ENCODE assay signal across 9 cellular contexts in genomic region chr10:67306588-67307205, GRCh38.
DNase-seq lines count a peak whose midpoint lies in the region; ATAC-seq, FAIRE-seq and TF ChIP-seq lines count a peak whose summit lies in the region.
"Had no signal": no experiment of that assay in that cellular context is flagged by ENCODE, and none has a peak within 500 bp of the region (broad histone marks: within the 10 kb centered on the region; RNA-seq: fewer than 3 reads in every experiment).

No MANE protein-coding gene starts in this region.

- ATAC-seq in Right ventricle myocardium inferior (no peak), Right ventricle myocardium superior (ENCODE audit: poor library complexity) (no peak)

- POLR2A ChIA-PET in activated CD4-positive, alpha-beta memory T cell treated with anti-CD3 and anti-CD28 coated beads for 36 hours (lab: Charles Lee), result no interaction called here

- H3K4me1 Mint-ChIP-seq in activated CD4-positive, alpha-beta memory T cell treated with anti-CD3 and anti-CD28 coated beads for 36 hours (ENCODE audit: low read depth), result no peaks in the 10 kb centered on the region
- H3K4me1 Mint-ChIP-seq: activated B cell treated with CpG ODN at 0.5 μM for 24 hours had no signal

- TF ChIP-seq CTCF in cardiac muscle cell (IDR thresholded peaks at IDR 0.05; ENCODE audit: low read depth, low read length) (peak; percentile 46), fibroblast of villous mesenchyme (IDR thresholded peaks at IDR 0.05; ENCODE audit: insufficient read depth, low read depth, low read length) (peak; percentile 45)

- no peaks in the 10 kb centered on the region for H3K36me3 Mint-ChIP-seq in activated CD4-positive, alpha-beta memory T cell treated with anti-CD3 and anti-CD28 coated beads for 36 hours

- no peak overlapping the region for H3K27ac ChIP-seq in cardiac muscle cell

- no peaks in the 10 kb centered on the region for H3K4me1 ChIP-seq in cardiac muscle cell (ENCODE audit: low read depth)

- no peak overlapping the region for H3K27ac Mint-ChIP-seq in activated CD4-positive, alpha-beta memory T cell treated with anti-CD3 and anti-CD28 coated beads for 36 hours
- H3K27ac Mint-ChIP-seq: activated B cell treated with CpG ODN at 0.5 μM for 24 hours had no signal

- no peak for FAIRE-seq in urothelium cell line (lab: Jason Lieb, UNC)

- no peak overlapping the region for H3K4me3 Mint-ChIP-seq in activated CD4-positive, alpha-beta memory T cell treated with anti-CD3 and anti-CD28 coated beads for 36 hours
- H3K4me3 Mint-ChIP-seq: activated B cell treated with CpG ODN at 0.5 μM for 24 hours had no signal

- H3K9me3 ChIP-seq in cardiac muscle cell (ENCODE audit: low read depth), result no peaks in the 10 kb centered on the region

- no peaks in the 10 kb centered on the region for H3K27me3 Mint-ChIP-seq in activated CD4-positive, alpha-beta memory T cell treated with anti-CD3 and anti-CD28 coated beads for 36 hours
- H3K27me3 Mint-ChIP-seq: activated B cell treated with CpG ODN at 0.5 μM for 24 hours had no signal

- no peaks in the 10 kb centered on the region for H3K27me3 ChIP-seq in cardiac muscle cell

- DNase-seq in cardiac muscle cell (ENCODE audit: low read depth in 1 of 2, low spot score in 1 of 2), result peak; percentile 14 to 32
- no peak for DNase-seq in Right ventricle myocardium inferior (ENCODE audit: missing footprints)
- DNase-seq in NCI-H82 treated with DMSO at 0.1 percent for 48 hours (lab: John Stamatoyannopoulos, UW; ENCODE audit: unreplicated experiment), result peak; percentile 9
- DNase-seq in fibroblast of villous mesenchyme (ENCODE audit: low read depth), result peak; percentile 3
- DNase-seq in urothelium cell line (ENCODE audit: low spot score), result peak; percentile 44
- no peak for DNase-seq in activated CD4-positive, alpha-beta memory T cell treated with anti-CD3 and anti-CD28 coated beads for 36 hours
- no peak for DNase-seq in Right ventricle myocardium superior
- DNase-seq in NCI-H1930 (lab: John Stamatoyannopoulos, UW), result no peak
- DNase-seq: activated B cell treated with CpG ODN at 0.5 μM for 24 hours had no signal

- no peaks in the 10 kb centered on the region for H3K36me3 ChIP-seq in cardiac muscle cell

- peaks cover 7% of the 10 kb centered on the region for H3K9me3 Mint-ChIP-seq in activated CD4-positive, alpha-beta memory T cell treated with anti-CD3 and anti-CD28 coated beads for 36 hours

- intact Hi-C loops in Right ventricle myocardium inferior (cut with DNase I), result no loop called here
- intact Hi-C loops in activated CD4-positive, alpha-beta memory T cell treated with anti-CD3 and anti-CD28 coated beads for 36 hours (cut with micrococcal nuclease), result loop anchor here (5.0 kb wide), 1 partner anchor 216 kb away; no protein-coding TSS in a partner anchor
- intact Hi-C loops in Right ventricle myocardium superior (cut with DNase I), result no loop called here

- CTCF ChIA-PET in activated CD4-positive, alpha-beta memory T cell treated with anti-CD3 and anti-CD28 coated beads for 36 hours (lab: Charles Lee), result interaction anchor here (0.6 to 2.0 kb wide), 5 partner anchors 12 to 381 kb away, joined by 3 to 6 read pairs (median 4); partner anchors contain the start of gene LRRTM3

- H3K4me3 ChIP-seq in cardiac muscle cell, result no peak overlapping the region
- H3K4me3 ChIP-seq in fibroblast of villous mesenchyme (ENCODE audit: low read depth, low read length), result no peak overlapping the region

Comparison
In these comparisons a context has a peak if more than half of its experiments do, and no peak if none do; other contexts are left out.
1. DNase-seq: peak in cardiac muscle cell (2 of 2), NCI-H82 treated with DMSO at 0.1 percent for 48 hours (single experiment), fibroblast of villous mesenchyme (single experiment) and urothelium cell line (single experiment); none in Right ventricle myocardium inferior (single experiment), activated CD4-positive, alpha-beta memory T cell treated with anti-CD3 and anti-CD28 coated beads for 36 hours (single experiment), Right ventricle myocardium superior (single experiment) and NCI-H1930 (0 of 2).